1 cellular context compared by ENCODE assay signal in genomic region chr1:95122151-95122697, GRCh38.
TF ChIP-seq lines count a peak whose summit lies in the region.

No MANE protein-coding gene starts in this region.

TF ChIP-seq in HepG2, 621 proteins besides CTCF, POLR2A, EP300 and RAD21 (continued from another document and continues in another):
- TF ChIP-seq ZGPAT (CRISPR knock-in tag; IDR thresholded peaks at IDR 0.05) (peak; percentile 98), ZNF414 (CRISPR knock-in tag; IDR thresholded peaks at IDR 0.05) (peak; percentile 82), DNMT3B (CRISPR knock-in tag; conservative IDR thresholded peaks at IDR 0.05) (no peak), TBX2 (CRISPR knock-in tag; IDR thresholded peaks at IDR 0.05; ENCODE audit: borderline replicate concordance) (peak; percentile 98), ZNF260 (CRISPR knock-in tag; IDR thresholded peaks at IDR 0.05; ENCODE audit: borderline replicate concordance, low read depth) (no peak), ZMYM3 (CRISPR knock-in tag; IDR thresholded peaks at IDR 0.05) (peak; percentile 97), ZMYM2 (CRISPR knock-in tag; IDR thresholded peaks at IDR 0.05) (peak; percentile 99), JUNB (CRISPR knock-in tag; IDR thresholded peaks at IDR 0.05; ENCODE audit: borderline replicate concordance) (peak; percentile 84), CREM (IDR thresholded peaks at IDR 0.05) (peak; percentile 91), CREM (CRISPR knock-in tag; IDR thresholded peaks at IDR 0.05) (no peak), ARNT (IDR thresholded peaks at IDR 0.05) (no peak), SKI (IDR thresholded peaks at IDR 0.05; ENCODE audit: partially characterized antibody) (peak; percentile 96), EED (CRISPR knock-in tag; IDR thresholded peaks at IDR 0.05) (no peak), ZFP1 (CRISPR knock-in tag; IDR thresholded peaks at IDR 0.05) (peak; percentile 89), ELF1 (CRISPR knock-in tag; IDR thresholded peaks at IDR 0.05) (no peak; the same call in 1 of the 2 replicates), SP5 (CRISPR knock-in tag; IDR thresholded peaks at IDR 0.05; ENCODE audit: borderline replicate concordance, low read depth) (peak; percentile 83), MLLT10 (CRISPR knock-in tag; IDR thresholded peaks at IDR 0.05) (no peak), ATF7 (IDR thresholded peaks at IDR 0.05) (no peak), ATF7 (CRISPR knock-in tag; IDR thresholded peaks at IDR 0.05) (peak; percentile 61; the same call in 1 of the 2 replicates), YY1 (IDR thresholded peaks at IDR 0.05; ENCODE audit: insufficient read depth, insufficient replicate concordance, low read depth, low read length) (no peak), ZNF431 (CRISPR knock-in tag; IDR thresholded peaks at IDR 0.05; ENCODE audit: borderline replicate concordance, low read depth) (peak; percentile 35; the same call in 1 of the 2 replicates), ZNF615 (CRISPR knock-in tag; IDR thresholded peaks at IDR 0.05; ENCODE audit: borderline replicate concordance) (0 out of 2 replicates have a peak, but pooled peaks have one; percentile 42), RFX3 (CRISPR knock-in tag; IDR thresholded peaks at IDR 0.05) (peak; percentile 80), NCOA5 (CRISPR knock-in tag; IDR thresholded peaks at IDR 0.05) (no peak), ZNF547 (CRISPR knock-in tag; IDR thresholded peaks at IDR 0.05) (no peak), THYN1 (CRISPR knock-in tag; IDR thresholded peaks at IDR 0.05; ENCODE audit: borderline replicate concordance, low read depth) (0 out of 2 replicates have a peak, but pooled peaks have one; percentile 86), SYNCRIP (IDR thresholded peaks at IDR 0.05; ENCODE audit: insufficient read depth, low read depth, low read length) (no peak), GRHL1 (CRISPR knock-in tag; conservative IDR thresholded peaks at IDR 0.05) (no peak), ZSCAN9 (CRISPR knock-in tag; IDR thresholded peaks at IDR 0.05; ENCODE audit: borderline replicate concordance) (peak; percentile 58; the same call in 1 of the 2 replicates), RORA (CRISPR knock-in tag; IDR thresholded peaks at IDR 0.05) (no peak), RFXAP (CRISPR knock-in tag; IDR thresholded peaks at IDR 0.05; ENCODE audit: borderline replicate concordance) (peak; percentile 82; the same call in 1 of the 2 replicates), ZFP36L1 (CRISPR knock-in tag; IDR thresholded peaks at IDR 0.05) (peak; percentile 78; the same call in 1 of the 2 replicates), MAFK (conservative IDR thresholded peaks at IDR 0.05 in 1 of 2, IDR thresholded peaks at IDR 0.05 in 1 of 2; ENCODE audit: low read length in 2 of 2) (no peak), ZBTB34 (CRISPR knock-in tag; IDR thresholded peaks at IDR 0.05) (0 out of 2 replicates have a peak, but pooled peaks have one; percentile 21)
- TF ChIP-seq, protein P1, sequence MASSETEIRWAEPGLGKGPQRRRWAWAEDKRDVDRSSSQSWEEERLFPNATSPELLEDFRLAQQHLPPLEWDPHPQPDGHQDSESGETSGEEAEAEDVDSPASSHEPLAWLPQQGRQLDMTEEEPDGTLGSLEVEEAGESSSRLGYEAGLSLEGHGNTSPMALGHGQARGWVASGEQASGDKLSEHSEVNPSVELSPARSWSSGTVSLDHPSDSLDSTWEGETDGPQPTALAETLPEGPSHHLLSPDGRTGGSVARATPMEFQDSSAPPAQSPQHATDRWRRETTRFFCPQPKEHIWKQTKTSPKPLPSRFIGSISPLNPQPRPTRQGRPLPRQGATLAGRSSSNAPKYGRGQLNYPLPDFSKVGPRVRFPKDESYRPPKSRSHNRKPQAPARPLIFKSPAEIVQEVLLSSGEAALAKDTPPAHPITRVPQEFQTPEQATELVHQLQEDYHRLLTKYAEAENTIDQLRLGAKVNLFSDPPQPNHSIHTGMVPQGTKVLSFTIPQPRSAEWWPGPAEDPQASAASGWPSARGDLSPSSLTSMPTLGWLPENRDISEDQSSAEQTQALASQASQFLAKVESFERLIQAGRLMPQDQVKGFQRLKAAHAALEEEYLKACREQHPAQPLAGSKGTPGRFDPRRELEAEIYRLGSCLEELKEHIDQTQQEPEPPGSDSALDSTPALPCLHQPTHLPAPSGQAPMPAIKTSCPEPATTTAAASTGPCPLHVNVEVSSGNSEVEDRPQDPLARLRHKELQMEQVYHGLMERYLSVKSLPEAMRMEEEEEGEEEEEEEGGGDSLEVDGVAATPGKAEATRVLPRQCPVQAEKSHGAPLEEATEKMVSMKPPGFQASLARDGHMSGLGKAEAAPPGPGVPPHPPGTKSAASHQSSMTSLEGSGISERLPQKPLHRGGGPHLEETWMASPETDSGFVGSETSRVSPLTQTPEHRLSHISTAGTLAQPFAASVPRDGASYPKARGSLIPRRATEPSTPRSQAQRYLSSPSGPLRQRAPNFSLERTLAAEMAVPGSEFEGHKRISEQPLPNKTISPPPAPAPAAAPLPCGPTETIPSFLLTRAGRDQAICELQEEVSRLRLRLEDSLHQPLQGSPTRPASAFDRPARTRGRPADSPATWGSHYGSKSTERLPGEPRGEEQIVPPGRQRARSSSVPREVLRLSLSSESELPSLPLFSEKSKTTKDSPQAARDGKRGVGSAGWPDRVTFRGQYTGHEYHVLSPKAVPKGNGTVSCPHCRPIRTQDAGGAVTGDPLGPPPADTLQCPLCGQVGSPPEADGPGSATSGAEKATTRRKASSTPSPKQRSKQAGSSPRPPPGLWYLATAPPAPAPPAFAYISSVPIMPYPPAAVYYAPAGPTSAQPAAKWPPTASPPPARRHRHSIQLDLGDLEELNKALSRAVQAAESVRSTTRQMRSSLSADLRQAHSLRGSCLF (CRISPR knock-in tag; IDR thresholded peaks at IDR 0.05; ENCODE audit: borderline replicate concordance), result no peak; the same call in 1 of the 2 replicates
- TF ChIP-seq, protein P2, sequence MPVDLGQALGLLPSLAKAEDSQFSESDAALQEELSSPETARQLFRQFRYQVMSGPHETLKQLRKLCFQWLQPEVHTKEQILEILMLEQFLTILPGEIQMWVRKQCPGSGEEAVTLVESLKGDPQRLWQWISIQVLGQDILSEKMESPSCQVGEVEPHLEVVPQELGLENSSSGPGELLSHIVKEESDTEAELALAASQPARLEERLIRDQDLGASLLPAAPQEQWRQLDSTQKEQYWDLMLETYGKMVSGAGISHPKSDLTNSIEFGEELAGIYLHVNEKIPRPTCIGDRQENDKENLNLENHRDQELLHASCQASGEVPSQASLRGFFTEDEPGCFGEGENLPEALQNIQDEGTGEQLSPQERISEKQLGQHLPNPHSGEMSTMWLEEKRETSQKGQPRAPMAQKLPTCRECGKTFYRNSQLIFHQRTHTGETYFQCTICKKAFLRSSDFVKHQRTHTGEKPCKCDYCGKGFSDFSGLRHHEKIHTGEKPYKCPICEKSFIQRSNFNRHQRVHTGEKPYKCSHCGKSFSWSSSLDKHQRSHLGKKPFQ (CRISPR knock-in tag; IDR thresholded peaks at IDR 0.05; ENCODE audit: insufficient replicate concordance), result no peak
- TF ChIP-seq, protein P3, sequence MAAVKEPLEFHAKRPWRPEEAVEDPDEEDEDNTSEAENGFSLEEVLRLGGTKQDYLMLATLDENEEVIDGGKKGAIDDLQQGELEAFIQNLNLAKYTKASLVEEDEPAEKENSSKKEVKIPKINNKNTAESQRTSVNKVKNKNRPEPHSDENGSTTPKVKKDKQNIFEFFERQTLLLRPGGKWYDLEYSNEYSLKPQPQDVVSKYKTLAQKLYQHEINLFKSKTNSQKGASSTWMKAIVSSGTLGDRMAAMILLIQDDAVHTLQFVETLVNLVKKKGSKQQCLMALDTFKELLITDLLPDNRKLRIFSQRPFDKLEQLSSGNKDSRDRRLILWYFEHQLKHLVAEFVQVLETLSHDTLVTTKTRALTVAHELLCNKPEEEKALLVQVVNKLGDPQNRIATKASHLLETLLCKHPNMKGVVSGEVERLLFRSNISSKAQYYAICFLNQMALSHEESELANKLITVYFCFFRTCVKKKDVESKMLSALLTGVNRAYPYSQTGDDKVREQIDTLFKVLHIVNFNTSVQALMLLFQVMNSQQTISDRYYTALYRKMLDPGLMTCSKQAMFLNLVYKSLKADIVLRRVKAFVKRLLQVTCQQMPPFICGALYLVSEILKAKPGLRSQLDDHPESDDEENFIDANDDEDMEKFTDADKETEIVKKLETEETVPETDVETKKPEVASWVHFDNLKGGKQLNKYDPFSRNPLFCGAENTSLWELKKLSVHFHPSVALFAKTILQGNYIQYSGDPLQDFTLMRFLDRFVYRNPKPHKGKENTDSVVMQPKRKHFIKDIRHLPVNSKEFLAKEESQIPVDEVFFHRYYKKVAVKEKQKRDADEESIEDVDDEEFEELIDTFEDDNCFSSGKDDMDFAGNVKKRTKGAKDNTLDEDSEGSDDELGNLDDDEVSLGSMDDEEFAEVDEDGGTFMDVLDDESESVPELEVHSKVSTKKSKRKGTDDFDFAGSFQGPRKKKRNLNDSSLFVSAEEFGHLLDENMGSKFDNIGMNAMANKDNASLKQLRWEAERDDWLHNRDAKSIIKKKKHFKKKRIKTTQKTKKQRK (IDR thresholded peaks at IDR 0.05; ENCODE audit: low read length), result no peak
- TF ChIP-seq, protein P4, sequence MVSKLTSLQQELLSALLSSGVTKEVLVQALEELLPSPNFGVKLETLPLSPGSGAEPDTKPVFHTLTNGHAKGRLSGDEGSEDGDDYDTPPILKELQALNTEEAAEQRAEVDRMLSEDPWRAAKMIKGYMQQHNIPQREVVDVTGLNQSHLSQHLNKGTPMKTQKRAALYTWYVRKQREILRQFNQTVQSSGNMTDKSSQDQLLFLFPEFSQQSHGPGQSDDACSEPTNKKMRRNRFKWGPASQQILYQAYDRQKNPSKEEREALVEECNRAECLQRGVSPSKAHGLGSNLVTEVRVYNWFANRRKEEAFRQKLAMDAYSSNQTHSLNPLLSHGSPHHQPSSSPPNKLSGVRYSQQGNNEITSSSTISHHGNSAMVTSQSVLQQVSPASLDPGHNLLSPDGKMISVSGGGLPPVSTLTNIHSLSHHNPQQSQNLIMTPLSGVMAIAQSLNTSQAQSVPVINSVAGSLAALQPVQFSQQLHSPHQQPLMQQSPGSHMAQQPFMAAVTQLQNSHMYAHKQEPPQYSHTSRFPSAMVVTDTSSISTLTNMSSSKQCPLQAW (CRISPR knock-in tag; IDR thresholded peaks at IDR 0.05), result peak; percentile 80
- TF ChIP-seq, protein P5, sequence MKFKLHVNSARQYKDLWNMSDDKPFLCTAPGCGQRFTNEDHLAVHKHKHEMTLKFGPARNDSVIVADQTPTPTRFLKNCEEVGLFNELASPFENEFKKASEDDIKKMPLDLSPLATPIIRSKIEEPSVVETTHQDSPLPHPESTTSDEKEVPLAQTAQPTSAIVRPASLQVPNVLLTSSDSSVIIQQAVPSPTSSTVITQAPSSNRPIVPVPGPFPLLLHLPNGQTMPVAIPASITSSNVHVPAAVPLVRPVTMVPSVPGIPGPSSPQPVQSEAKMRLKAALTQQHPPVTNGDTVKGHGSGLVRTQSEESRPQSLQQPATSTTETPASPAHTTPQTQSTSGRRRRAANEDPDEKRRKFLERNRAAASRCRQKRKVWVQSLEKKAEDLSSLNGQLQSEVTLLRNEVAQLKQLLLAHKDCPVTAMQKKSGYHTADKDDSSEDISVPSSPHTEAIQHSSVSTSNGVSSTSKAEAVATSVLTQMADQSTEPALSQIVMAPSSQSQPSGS (CRISPR knock-in tag; IDR thresholded peaks at IDR 0.05), result peak; percentile 74
- TF ChIP-seq, protein P6, sequence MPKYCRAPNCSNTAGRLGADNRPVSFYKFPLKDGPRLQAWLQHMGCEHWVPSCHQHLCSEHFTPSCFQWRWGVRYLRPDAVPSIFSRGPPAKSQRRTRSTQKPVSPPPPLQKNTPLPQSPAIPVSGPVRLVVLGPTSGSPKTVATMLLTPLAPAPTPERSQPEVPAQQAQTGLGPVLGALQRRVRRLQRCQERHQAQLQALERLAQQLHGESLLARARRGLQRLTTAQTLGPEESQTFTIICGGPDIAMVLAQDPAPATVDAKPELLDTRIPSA (CRISPR knock-in tag; IDR thresholded peaks at IDR 0.05; ENCODE audit: borderline replicate concordance), result 0 out of 2 replicates have a peak, but pooled peaks have one; percentile 48
